Comparison of ENCODE assay signal across 9 cellular contexts in genomic region chrX:75154871-75155270, GRCh38. TPM values are rescaled to one million over a fixed set of nuclear protein-coding genes. Genes with fewer than 3 reads are reported as not detected.
A peak's percentile ranks its signal among the peaks of the same experiment; 100 is the strongest.
DNase-seq lines count a peak whose midpoint lies in the region; TF ChIP-seq lines count a peak whose summit lies in the region.
"Had no signal": no experiment of that assay in that cellular context is flagged by ENCODE, and none has a peak within 500 bp of the region (broad histone marks: within the 10 kb centered on the region; RNA-seq: fewer than 3 reads in every experiment).

No MANE protein-coding gene starts in this region.

- TF ChIP-seq CTCF in Caco-2 (IDR thresholded peaks at IDR 0.05; ENCODE audit: insufficient read depth in 1 of 2, low read depth in 1 of 2, low read length in 1 of 2, severe bottlenecking in 1 of 2, unreplicated experiment in 1 of 2), result no peak
- TF ChIP-seq CTCF in KMS-11 (conservative IDR thresholded peaks at IDR 0.05; ENCODE audit: low read depth, low read length), result no peak
- no peak for TF ChIP-seq CTCF in brain (conservative IDR thresholded peaks at IDR 0.05)
- TF ChIP-seq CTCF in nephron (IDR thresholded peaks at IDR 0.05; ENCODE audit: unreplicated experiment in 3 of 3), result no peak
- no peak for TF ChIP-seq CTCF in GM20000 (IDR thresholded peaks at IDR 0.05; ENCODE audit: extremely low read depth, missing control alignments)

- H3K4me1 Mint-ChIP-seq in Caco-2 (ENCODE audit: low read depth, unreplicated experiment) (peaks cover 18% of the 10 kb centered on the region), brain (peaks cover 29% of the 10 kb centered on the region), nephron (peaks cover 12% of the 10 kb centered on the region)

- no peaks in the 10 kb centered on the region for H3K4me1 ChIP-seq in Caco-2
- H3K4me1 ChIP-seq in KMS-11 (ENCODE audit: low read depth, poor library complexity, severe bottlenecking), result peaks cover 6% of the 10 kb centered on the region

- H3K4me3 ChIP-seq in Caco-2 (ENCODE audit: low read depth, low read length) (peak overlapping the region; percentile 65), KMS-11 (IDR thresholded peaks at IDR 0.05; ENCODE audit: insufficient read depth, low read depth, low read length) (no peak overlapping the region)

- no peaks in the 10 kb centered on the region for H3K36me3 Mint-ChIP-seq in Caco-2 (ENCODE audit: insufficient read depth, unreplicated experiment)
- no peaks in the 10 kb centered on the region for H3K36me3 Mint-ChIP-seq in brain
- H3K36me3 Mint-ChIP-seq in nephron (ENCODE audit: low read depth), result no peaks in the 10 kb centered on the region

- H4K20me1 ChIP-seq in KMS-11 (ENCODE audit: insufficient read depth), result no peaks in the 10 kb centered on the region

- CTCF ChIA-PET in Caco-2 (lab: Charles Lee), result interaction anchor here (1.2 kb wide), 1 partner anchor 230 kb away, joined by 4 read pairs; the partner anchor contains the start of gene NEXMIF

- intact Hi-C loops in Caco-2 (cut with micrococcal nuclease; ENCODE audit: unreplicated experiment), result loop anchor here (10.0 kb wide), 1 partner anchor 120 kb away; the partner anchor contains the start of gene UPRT

- H3K9me3 ChIP-seq in Caco-2, result no peaks in the 10 kb centered on the region

- H2AFZ ChIP-seq in KMS-11 (ENCODE audit: low read depth), result no peak overlapping the region

- H3K4me3 Mint-ChIP-seq in Caco-2 (ENCODE audit: unreplicated experiment), result peak overlapping the region; percentile 99
- H3K4me3 Mint-ChIP-seq in brain, result peak overlapping the region; percentile 87 to 99 (median 93)
- H3K4me3 Mint-ChIP-seq in nephron, result peak overlapping the region; percentile 93 to 94 (median 94)

- no peaks in the 10 kb centered on the region for H3K27me3 ChIP-seq in Caco-2 (replicated peaks; ENCODE audit: control insufficient read depth, insufficient read depth, low read length)
- H3K27me3 ChIP-seq in KMS-11 (ENCODE audit: insufficient read depth, low read depth), result no peaks in the 10 kb centered on the region

- peaks cover 13% of the 10 kb centered on the region; the same call in 1 of the 2 replicates for H3K79me2 ChIP-seq in KMS-11 (ENCODE audit: insufficient read depth, low read depth)

- H3K4me2 ChIP-seq in KMS-11, result peak overlapping the region; percentile 52

- H3K36me3 ChIP-seq in Caco-2 (ENCODE audit: control insufficient read depth, insufficient read depth, low read length) (no peaks in the 10 kb centered on the region), KMS-11 (ENCODE audit: insufficient read depth) (no peaks in the 10 kb centered on the region)

- H3K27me3 Mint-ChIP-seq in Caco-2 (ENCODE audit: insufficient read depth, unreplicated experiment) (no peaks in the 10 kb centered on the region), brain (peaks cover 4% of the 10 kb centered on the region), nephron (ENCODE audit: low read depth) (no peaks in the 10 kb centered on the region)

- H3K9ac ChIP-seq in KMS-11, result no peak overlapping the region

- POLR2A ChIA-PET in Caco-2 (lab: Charles Lee), result no interaction called here

- H3K27ac Mint-ChIP-seq in Caco-2 (ENCODE audit: unreplicated experiment), result no peak overlapping the region
- H3K27ac Mint-ChIP-seq in brain, result peak overlapping the region in 3 of 5 experiments; percentile 65 to 98 (median 77)
- H3K27ac Mint-ChIP-seq in nephron, result no peak overlapping the region

- no TSS peak for BruUV-seq in Caco-2 (replicated peaks; lab: Mats Ljungman, UMichigan)

- H3K9me3 Mint-ChIP-seq in Caco-2 (ENCODE audit: unreplicated experiment), result no peaks in the 10 kb centered on the region
- H3K9me3 Mint-ChIP-seq in brain, result peaks cover 0 to 2% (median 0%) of the 10 kb centered on the region in 5 experiments
- no peaks in the 10 kb centered on the region for H3K9me3 Mint-ChIP-seq in nephron

- no peak for DNase-seq in Caco-2
- no peak for DNase-seq in middle frontal gyrus (ENCODE audit: extremely low spot score, low spot score)
- DNase-seq in activated effector memory CD4-positive, alpha-beta T cell treated with anti-CD3 and anti-CD28 coated beads, Interleukin-2, amount 50 U/mL, for 16 hours, result no peak
- DNase-seq in GM20000 (ENCODE audit: low spot score), result no peak
- no peak for DNase-seq in stimulated activated naive CD4-positive, alpha-beta T cell treated with Interleukin-2 at 50 U/mL for 16 hours (lab: John Stamatoyannopoulos, UW)
- DNase-seq: activated CD4-positive, alpha-beta T cell treated with anti-CD3 and anti-CD28 coated beads, Interleukin-2, amount 50 U/mL, for 1 hour had no signal

- no peak overlapping the region for H3K27ac ChIP-seq in KMS-11

RNA-seq across cellular contexts. Expression of gene ABCB7, which starts 1.2 kb away (rescaled TPM):
- 27.8 and 30.5 TPM in 2 replicates for total RNA-seq in Caco-2 (2022)
- 14.8 TPM for polyA plus RNA-seq in brain (ENCODE audit: insufficient read depth, low read depth, low replicate concordance)

Comparison
In these comparisons a context has a peak if more than half of its experiments do, and no peak if none do; other contexts are left out.
1. H3K27ac Mint-ChIP-seq: peak in brain (3 of 5); none in Caco-2 (single experiment) and nephron (0 of 3).
2. Peak in every context shown above with its lines, with median percentiles within 50 percentile points of each other: H3K4me3 Mint-ChIP-seq.